In genomic region chr4:180635276-180635675, GRCh38 we compare ENCODE assay signal across 24 cellular contexts.
DNase-seq lines count a peak whose midpoint lies in the region; ATAC-seq, FAIRE-seq and TF ChIP-seq lines count a peak whose summit lies in the region.
"Had no signal": no experiment of that assay in that cellular context is flagged by ENCODE, and none has a peak within 500 bp of the region (broad histone marks: within the 10 kb centered on the region; RNA-seq: fewer than 3 reads in every experiment).

No MANE protein-coding gene starts in this region.

- no peak overlapping the region for H3K27ac Mint-ChIP-seq in astrocyte (ENCODE audit: unreplicated experiment)
- H3K27ac Mint-ChIP-seq: activated CD4-positive, alpha-beta T cell treated with anti-CD3 and anti-CD28 coated beads for 36 hours; activated naive CD4-positive, alpha-beta T cell treated with anti-CD3 and anti-CD28 coated beads, Interleukin-2, amount 50 U/mL, for 72 hours; activated T-helper 1 cell treated with anti-CD3 and anti-CD28 coated beads, Interleukin-12 subunit alpha, Interleukin-12 subunit beta, Interleukin-2, Interleukin-4 antibody, amounts not matched to agents 30 ng/mL and 10 ng/mL and 1 ng/mL, durations not matched to agents 14 hours and 24 hours and 36 hours; CD4-positive, CD25-positive, alpha-beta regulatory T cell; stimulated activated effector memory CD8-positive, alpha-beta T cell treated with anti-CD3 and anti-CD28 coated beads, Interleukin-12 subunit alpha, Interleukin-12 subunit beta, amount 100 ng/mL, for 72 hours had no signal

- H3K36me3 ChIP-seq in BE2C, result no peaks in the 10 kb centered on the region
- no peaks in the 10 kb centered on the region for H3K36me3 ChIP-seq in HUES48 (ENCODE audit: control insufficient read depth, insufficient read depth, low read length)
- H3K36me3 ChIP-seq in astrocyte (ENCODE audit: insufficient read depth, low read length), result no peaks in the 10 kb centered on the region
- H3K36me3 ChIP-seq: colonic mucosa, heart left ventricle had no signal

- no peaks in the 10 kb centered on the region for H3K9me3 Mint-ChIP-seq in astrocyte (ENCODE audit: unreplicated experiment)
- H3K9me3 Mint-ChIP-seq: activated T-helper 1 cell treated with anti-CD3 and anti-CD28 coated beads, Interleukin-12 subunit alpha, Interleukin-12 subunit beta, Interleukin-2, Interleukin-4 antibody, amounts not matched to agents 30 ng/mL and 10 ng/mL and 1 ng/mL, durations not matched to agents 14 hours and 24 hours and 36 hours had no signal

- H3K4me3 ChIP-seq in BE2C (ENCODE audit: low read depth, low read length) (no peak overlapping the region), HUES48 (ENCODE audit: low read depth, low read length) (no peak overlapping the region), astrocyte (ENCODE audit: insufficient read depth, low read depth, low read length) (no peak overlapping the region)
- H3K4me3 ChIP-seq: body of pancreas, colonic mucosa, GM12878, heart left ventricle had no signal

- no peak for FAIRE-seq in astrocyte (lab: Jason Lieb, UNC)
- FAIRE-seq: GM12878, islet of Langerhans had no signal

- H3K4me1 ChIP-seq in BE2C (peaks cover 12% of the 10 kb centered on the region), HUES48 (ENCODE audit: control insufficient read depth, insufficient read depth, low read length) (peaks cover 15% of the 10 kb centered on the region), astrocyte (ENCODE audit: insufficient read depth, low read length) (peaks cover 7% of the 10 kb centered on the region)
- H3K4me1 ChIP-seq: body of pancreas, colonic mucosa, heart left ventricle had no signal

- H3K4me3 Mint-ChIP-seq in astrocyte (ENCODE audit: unreplicated experiment), result no peak overlapping the region
- H3K4me3 Mint-ChIP-seq: activated CD4-positive, alpha-beta T cell treated with anti-CD3 and anti-CD28 coated beads for 36 hours; activated T-helper 1 cell treated with anti-CD3 and anti-CD28 coated beads, Interleukin-12 subunit alpha, Interleukin-12 subunit beta, Interleukin-2, Interleukin-4 antibody, amounts not matched to agents 30 ng/mL and 10 ng/mL and 1 ng/mL, durations not matched to agents 14 hours and 24 hours and 36 hours; CD4-positive, CD25-positive, alpha-beta regulatory T cell; stimulated activated effector memory CD8-positive, alpha-beta T cell treated with anti-CD3 and anti-CD28 coated beads, Interleukin-12 subunit alpha, Interleukin-12 subunit beta, amount 100 ng/mL, for 72 hours had no signal

- peak overlapping the region; percentile 45 for H2AFZ ChIP-seq in astrocyte (ENCODE audit: low read depth, low read length)

- H3K27me3 Mint-ChIP-seq in astrocyte (ENCODE audit: low read depth, unreplicated experiment), result peaks cover 2% of the 10 kb centered on the region
- H3K27me3 Mint-ChIP-seq: activated CD4-positive, alpha-beta T cell treated with anti-CD3 and anti-CD28 coated beads for 36 hours; CD4-positive, CD25-positive, alpha-beta regulatory T cell had no signal

- peak overlapping the region; percentile 41 for H3K4me2 ChIP-seq in astrocyte (ENCODE audit: low read length)
- H3K4me2 ChIP-seq: KMS-11 had no signal

- no peaks in the 10 kb centered on the region for H3K36me3 Mint-ChIP-seq in astrocyte (ENCODE audit: low read depth, unreplicated experiment)
- H3K36me3 Mint-ChIP-seq: activated naive CD4-positive, alpha-beta T cell treated with anti-CD3 and anti-CD28 coated beads, Interleukin-2, amount 50 U/mL, for 72 hours; CD4-positive, CD25-positive, alpha-beta regulatory T cell; stimulated activated effector memory CD8-positive, alpha-beta T cell treated with anti-CD3 and anti-CD28 coated beads, Interleukin-12 subunit alpha, Interleukin-12 subunit beta, amount 100 ng/mL, for 72 hours had no signal

- no peaks in the 10 kb centered on the region for H4K20me1 ChIP-seq in astrocyte (ENCODE audit: insufficient read depth, low read length)

- H3K9ac ChIP-seq in HUES48 (ENCODE audit: low read depth, low read length) (no peak overlapping the region), astrocyte (ENCODE audit: low read length) (no peak overlapping the region)
- H3K9ac ChIP-seq: KMS-11 had no signal

- peak overlapping the region; percentile 76 for H3K27ac ChIP-seq in HUES48 (ENCODE audit: low read depth, low read length)
- no peak overlapping the region for H3K27ac ChIP-seq in astrocyte (ENCODE audit: low read depth, low read length)
- H3K27ac ChIP-seq: body of pancreas, colonic mucosa, heart left ventricle, KMS-11 had no signal

- H3K4me1 Mint-ChIP-seq in astrocyte (ENCODE audit: low read depth, unreplicated experiment), result no peaks in the 10 kb centered on the region
- H3K4me1 Mint-ChIP-seq: activated CD4-positive, alpha-beta T cell treated with anti-CD3 and anti-CD28 coated beads for 36 hours; CD4-positive, CD25-positive, alpha-beta regulatory T cell; stimulated activated effector memory CD8-positive, alpha-beta T cell treated with anti-CD3 and anti-CD28 coated beads, Interleukin-12 subunit alpha, Interleukin-12 subunit beta, amount 100 ng/mL, for 72 hours had no signal

- no peak; the same call in 2 of the 3 replicates for ATAC-seq in SK-N-SH treated with all-trans-retinoic acid at 6 μM for 48 hours
- ATAC-seq in GM19452 (IDR thresholded peaks at IDR 0.05; ENCODE audit: unreplicated experiment), result no peak
- ATAC-seq: activated CD4-positive, alpha-beta T cell treated with anti-CD3 and anti-CD28 coated beads for 36 hours; activated naive CD4-positive, alpha-beta T cell treated with anti-CD3 and anti-CD28 coated beads, Interleukin-2, amount 50 U/mL, for 72 hours; body of pancreas; GM12878; heart left ventricle; stimulated activated effector memory CD8-positive, alpha-beta T cell treated with anti-CD3 and anti-CD28 coated beads, Interleukin-12 subunit alpha, Interleukin-12 subunit beta, amount 100 ng/mL, for 72 hours had no signal

- H3K27me3 ChIP-seq in BE2C, result no peaks in the 10 kb centered on the region
- no peaks in the 10 kb centered on the region for H3K27me3 ChIP-seq in HUES48 (ENCODE audit: control insufficient read depth, insufficient read depth, low read length)
- no peaks in the 10 kb centered on the region for H3K27me3 ChIP-seq in astrocyte (ENCODE audit: insufficient read depth, low read length)
- H3K27me3 ChIP-seq: body of pancreas, colonic mucosa, heart left ventricle had no signal

- H3K79me2 ChIP-seq in astrocyte (ENCODE audit: insufficient read depth, low read length), result no peaks in the 10 kb centered on the region

- DNase-seq in BE2C (peak; percentile 24), astrocyte (ENCODE audit: low read depth) (peak; percentile 66), kidney tubule cell (ENCODE audit: low spot score) (peak; percentile 67), NCI-H2227 (lab: John Stamatoyannopoulos, UW; ENCODE audit: unreplicated experiment) (no peak), GM10266 (ENCODE audit: extremely low spot score) (no peak)
- DNase-seq: activated CD4-positive, alpha-beta T cell treated with anti-CD3 and anti-CD28 coated beads for 36 hours; body of pancreas; CD4-positive, CD25-positive, alpha-beta regulatory T cell; colonic mucosa; DMS153; heart left ventricle; NCI-H1092; NCI-H2081; NCI-H446; RPMI8226 had no signal

- no peak for TF ChIP-seq CTCF in BE2C (IDR thresholded peaks at IDR 0.05; ENCODE audit: low read depth, low read length)
- TF ChIP-seq CTCF in astrocyte (IDR thresholded peaks at IDR 0.05; ENCODE audit: insufficient read depth, low read depth, low read length), result no peak
- no peak for TF ChIP-seq CTCF in GM10266 (IDR thresholded peaks at IDR 0.05; ENCODE audit: control insufficient read depth, insufficient read depth, low read depth, missing control alignments)

- H3K9me3 ChIP-seq in BE2C (no peaks in the 10 kb centered on the region), HUES48 (ENCODE audit: control insufficient read depth, insufficient read depth, low read length) (no peaks in the 10 kb centered on the region), astrocyte (ENCODE audit: insufficient read depth, low read depth, low read length) (no peaks in the 10 kb centered on the region)
- H3K9me3 ChIP-seq: body of pancreas, colonic mucosa, heart left ventricle had no signal

TF ChIP-seq in SK-N-SH treated with all-trans-retinoic acid at 6 μM for 48 hours, 23 proteins besides CTCF, POLR2A, EP300 and RAD21 (continues in another document):
- no peak for TF ChIP-seq ZNF565 (CRISPR knock-in tag; conservative IDR thresholded peaks at IDR 0.05; ENCODE audit: low read depth)
- TF ChIP-seq OSR1 (CRISPR knock-in tag; IDR thresholded peaks at IDR 0.05), result no peak
- no peak for TF ChIP-seq GLIS3 (CRISPR knock-in tag; IDR thresholded peaks at IDR 0.05)
- TF ChIP-seq ARNTL (CRISPR knock-in tag; IDR thresholded peaks at IDR 0.05; ENCODE audit: borderline replicate concordance, low read depth), result no peak
- TF ChIP-seq ZFP3 (CRISPR knock-in tag; IDR thresholded peaks at IDR 0.05), result no peak
- no peak for TF ChIP-seq TCF4 (CRISPR knock-in tag; IDR thresholded peaks at IDR 0.05; ENCODE audit: borderline replicate concordance)
- no peak for TF ChIP-seq BACH2 (CRISPR knock-in tag; IDR thresholded peaks at IDR 0.05; ENCODE audit: borderline replicate concordance)
- no peak for TF ChIP-seq ZNF8 (CRISPR knock-in tag; IDR thresholded peaks at IDR 0.05)
- no peak for TF ChIP-seq CSDC2 (CRISPR knock-in tag; IDR thresholded peaks at IDR 0.05)
- TF ChIP-seq RARB (CRISPR knock-in tag; IDR thresholded peaks at IDR 0.05), result no peak
- TF ChIP-seq ZC3H10 (CRISPR knock-in tag; IDR thresholded peaks at IDR 0.05), result no peak
- no peak for TF ChIP-seq CREB5 (CRISPR knock-in tag; IDR thresholded peaks at IDR 0.05; ENCODE audit: low read depth)
- no peak for TF ChIP-seq TOX (CRISPR knock-in tag; IDR thresholded peaks at IDR 0.05; ENCODE audit: borderline replicate concordance)
- TF ChIP-seq SNAI2 (CRISPR knock-in tag; IDR thresholded peaks at IDR 0.05), result no peak

Comparison
In these comparisons a context has a peak if more than half of its experiments do, and no peak if none do; other contexts are left out.
1. DNase-seq: peak in BE2C (single experiment), astrocyte (single experiment) and kidney tubule cell (single experiment); none in NCI-H2227 (single experiment) and GM10266 (single experiment).